In the genomic region with DNA sequence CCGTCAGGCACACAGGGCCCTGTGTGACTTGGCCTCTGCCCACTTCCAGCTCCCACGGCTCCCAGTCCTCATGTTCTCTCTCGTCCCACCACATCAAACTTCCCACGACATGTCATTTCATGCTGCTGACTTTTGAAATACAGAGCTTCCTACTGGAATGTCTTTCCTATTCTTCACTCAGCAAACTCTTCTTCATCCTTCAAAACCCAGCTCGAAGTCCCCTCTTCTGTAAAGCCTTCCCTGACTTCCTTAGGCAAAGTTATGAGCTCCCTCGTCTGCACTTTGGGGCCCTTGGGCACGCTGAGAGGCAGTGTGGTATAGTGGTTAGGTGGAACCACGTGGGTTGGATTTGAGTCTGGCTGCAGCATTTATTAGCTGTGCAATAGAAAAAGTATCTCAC, we compare ENCODE assay signal across 1 cellular context.
TF ChIP-seq lines count a peak whose summit lies in the region.

No MANE protein-coding gene starts in this region.

TF ChIP-seq in HEK293, 187 proteins besides CTCF, POLR2A, EP300 and RAD21:
- TF ChIP-seq ZFP3 (tag by site-specific recombination; IDR thresholded peaks at IDR 0.05; ENCODE audit: low read depth): peak; percentile 84
- peak; percentile 43; the same call in 1 of the 2 replicates for TF ChIP-seq EGR2 (tag by site-specific recombination; IDR thresholded peaks at IDR 0.05; ENCODE audit: low read depth)
- TF ChIP-seq, protein P1, sequence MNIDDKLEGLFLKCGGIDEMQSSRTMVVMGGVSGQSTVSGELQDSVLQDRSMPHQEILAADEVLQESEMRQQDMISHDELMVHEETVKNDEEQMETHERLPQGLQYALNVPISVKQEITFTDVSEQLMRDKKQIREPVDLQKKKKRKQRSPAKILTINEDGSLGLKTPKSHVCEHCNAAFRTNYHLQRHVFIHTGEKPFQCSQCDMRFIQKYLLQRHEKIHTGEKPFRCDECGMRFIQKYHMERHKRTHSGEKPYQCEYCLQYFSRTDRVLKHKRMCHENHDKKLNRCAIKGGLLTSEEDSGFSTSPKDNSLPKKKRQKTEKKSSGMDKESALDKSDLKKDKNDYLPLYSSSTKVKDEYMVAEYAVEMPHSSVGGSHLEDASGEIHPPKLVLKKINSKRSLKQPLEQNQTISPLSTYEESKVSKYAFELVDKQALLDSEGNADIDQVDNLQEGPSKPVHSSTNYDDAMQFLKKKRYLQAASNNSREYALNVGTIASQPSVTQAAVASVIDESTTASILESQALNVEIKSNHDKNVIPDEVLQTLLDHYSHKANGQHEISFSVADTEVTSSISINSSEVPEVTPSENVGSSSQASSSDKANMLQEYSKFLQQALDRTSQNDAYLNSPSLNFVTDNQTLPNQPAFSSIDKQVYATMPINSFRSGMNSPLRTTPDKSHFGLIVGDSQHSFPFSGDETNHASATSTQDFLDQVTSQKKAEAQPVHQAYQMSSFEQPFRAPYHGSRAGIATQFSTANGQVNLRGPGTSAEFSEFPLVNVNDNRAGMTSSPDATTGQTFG (tag by site-specific recombination; IDR thresholded peaks at IDR 0.05; ENCODE audit: borderline replicate concordance): no peak
- 0 out of 2 replicates have a peak, but pooled peaks have one; percentile 26 for TF ChIP-seq ZFHX2 (tag by site-specific recombination; conservative IDR thresholded peaks at IDR 0.05)
- no peak for TF ChIP-seq ZNF549 (tag by site-specific recombination; IDR thresholded peaks at IDR 0.05)
